8 cellular contexts compared by ENCODE assay signal in the genomic region with DNA sequence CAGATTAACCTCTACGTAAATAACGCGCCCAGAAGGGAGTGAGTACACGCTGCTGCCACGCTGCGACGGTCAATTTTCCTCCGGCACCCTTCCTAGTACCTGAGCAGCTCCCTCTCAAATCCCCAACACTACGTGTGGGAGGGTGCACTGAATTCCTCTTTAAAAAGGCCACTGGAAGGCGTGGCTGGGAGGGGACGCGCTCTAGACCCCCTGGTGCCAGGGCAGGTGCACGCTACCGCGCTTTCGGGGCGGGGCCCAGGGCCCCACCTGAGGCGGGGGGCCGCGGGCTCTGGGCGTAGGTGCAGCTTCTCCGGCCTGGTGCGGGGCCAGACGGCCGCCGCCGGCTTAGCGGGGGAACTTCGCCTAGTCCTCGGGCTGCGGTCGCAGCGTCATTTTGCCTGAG. TPM values are rescaled to one million over a fixed set of nuclear protein-coding genes. Genes with fewer than 3 reads are reported as not detected.
DNase-seq lines count a peak whose midpoint lies in the region; ATAC-seq and TF ChIP-seq lines count a peak whose summit lies in the region.

No MANE protein-coding gene starts in this region.

- DNase-seq in activated CD8-positive, alpha-beta memory T cell treated with anti-CD3 and anti-CD28 coated beads, Interleukin-2, amount 10 ng/mL, durations not matched to agents 7 days and 5 days: no peak
- DNase-seq in activated CD8-positive, alpha-beta memory T cell treated with anti-CD3 and anti-CD28 coated beads for 24 hours: no peak
- DNase-seq in HEK293T (ENCODE audit: extremely low spot score) (peak; percentile 10), NAMALWA (ENCODE audit: low spot score) (peak; percentile 71), fibroblast of gingiva (ENCODE audit: low read depth) (peak; percentile 21)
- no peak for DNase-seq in stimulated activated CD4-positive, alpha-beta T cell treated with anti-CD3 and anti-CD28 coated beads, Interleukin-2, amount 100 ng/mL, for 24 hours

- H3K36me3 Mint-ChIP-seq in activated CD8-positive, alpha-beta memory T cell treated with anti-CD3 and anti-CD28 coated beads, Interleukin-2, amount 10 ng/mL, durations not matched to agents 7 days and 5 days: peaks cover 55% of the 10 kb centered on the region
- peaks cover 32% of the 10 kb centered on the region for H3K36me3 Mint-ChIP-seq in T-helper 1 cell treated with Interleukin-12 subunit alpha and Interleukin-12 subunit beta and Interleukin-4 antibody, amounts not matched to agents 30 μg/mL and 1 μg/mL, for 36 hours (ENCODE audit: low read depth)
- peaks cover 28% of the 10 kb centered on the region for H3K36me3 Mint-ChIP-seq in nephron (ENCODE audit: low read depth)

- H3K4me3 Mint-ChIP-seq in activated CD8-positive, alpha-beta memory T cell treated with anti-CD3 and anti-CD28 coated beads, Interleukin-2, amount 10 ng/mL, durations not matched to agents 7 days and 5 days: peak overlapping the region; percentile 95
- peak overlapping the region; percentile 95 for H3K4me3 Mint-ChIP-seq in T-helper 1 cell treated with Interleukin-12 subunit alpha and Interleukin-12 subunit beta and Interleukin-4 antibody, amounts not matched to agents 30 μg/mL and 1 μg/mL, for 36 hours
- peak overlapping the region; percentile 94 to 99 (median 98) for H3K4me3 Mint-ChIP-seq in nephron

- peak overlapping the region; percentile 98 for H3K27ac Mint-ChIP-seq in activated CD8-positive, alpha-beta memory T cell treated with anti-CD3 and anti-CD28 coated beads, Interleukin-2, amount 10 ng/mL, durations not matched to agents 7 days and 5 days
- H3K27ac Mint-ChIP-seq in T-helper 1 cell treated with Interleukin-12 subunit alpha and Interleukin-12 subunit beta and Interleukin-4 antibody, amounts not matched to agents 30 μg/mL and 1 μg/mL, for 36 hours: peak overlapping the region; percentile 98
- H3K27ac Mint-ChIP-seq in nephron: peak overlapping the region; percentile 96 to 99 (median 98)

- ATAC-seq in activated CD8-positive, alpha-beta memory T cell treated with anti-CD3 and anti-CD28 coated beads, Interleukin-2, amount 10 ng/mL, durations not matched to agents 7 days and 5 days: peak; percentile 18

- CTCF ChIA-PET in activated CD8-positive, alpha-beta memory T cell treated with anti-CD3 and anti-CD28 coated beads, Interleukin-2, amount 10 ng/mL, durations not matched to agents 7 days and 5 days (lab: Charles Lee): interaction anchor here (1.1 to 3.4 kb wide), 7 partner anchors 8 to 69 kb away, joined by 3 to 12 read pairs (median 7); no protein-coding TSS in a partner anchor
- CTCF ChIA-PET in HEK293T (lab: Yijun Ruan, JAX): no interaction called here

- TF ChIP-seq CTCF in nephron (IDR thresholded peaks at IDR 0.05; ENCODE audit: unreplicated experiment in 3 of 3): no peak

- no peaks in the 10 kb centered on the region for H3K27me3 Mint-ChIP-seq in activated CD8-positive, alpha-beta memory T cell treated with anti-CD3 and anti-CD28 coated beads, Interleukin-2, amount 10 ng/mL, durations not matched to agents 7 days and 5 days
- no peaks in the 10 kb centered on the region for H3K27me3 Mint-ChIP-seq in T-helper 1 cell treated with Interleukin-12 subunit alpha and Interleukin-12 subunit beta and Interleukin-4 antibody, amounts not matched to agents 30 μg/mL and 1 μg/mL, for 36 hours (ENCODE audit: low read depth)
- H3K27me3 Mint-ChIP-seq in nephron (ENCODE audit: low read depth): no peaks in the 10 kb centered on the region

- POLR2A ChIA-PET in HEK293T (lab: Yijun Ruan, JAX): interaction anchor here (0.8 to 1.9 kb wide), 2 partner anchors 32 to 53 kb away, joined by 3 to 6 read pairs; no protein-coding TSS in a partner anchor

- H3K9me3 Mint-ChIP-seq in activated CD8-positive, alpha-beta memory T cell treated with anti-CD3 and anti-CD28 coated beads, Interleukin-2, amount 10 ng/mL, durations not matched to agents 7 days and 5 days (ENCODE audit: low read depth): no peaks in the 10 kb centered on the region
- H3K9me3 Mint-ChIP-seq in T-helper 1 cell treated with Interleukin-12 subunit alpha and Interleukin-12 subunit beta and Interleukin-4 antibody, amounts not matched to agents 30 μg/mL and 1 μg/mL, for 36 hours: no peaks in the 10 kb centered on the region
- no peaks in the 10 kb centered on the region for H3K9me3 Mint-ChIP-seq in nephron

- H3K4me1 Mint-ChIP-seq in activated CD8-positive, alpha-beta memory T cell treated with anti-CD3 and anti-CD28 coated beads, Interleukin-2, amount 10 ng/mL, durations not matched to agents 7 days and 5 days: peaks cover 46% of the 10 kb centered on the region
- H3K4me1 Mint-ChIP-seq in T-helper 1 cell treated with Interleukin-12 subunit alpha and Interleukin-12 subunit beta and Interleukin-4 antibody, amounts not matched to agents 30 μg/mL and 1 μg/mL, for 36 hours (ENCODE audit: low read depth): peaks cover 45% of the 10 kb centered on the region
- peaks cover 41% of the 10 kb centered on the region for H3K4me1 Mint-ChIP-seq in nephron

TF ChIP-seq in HEK293T, 16 proteins besides CTCF, POLR2A, EP300 and RAD21:
- no peak for TF ChIP-seq FOXA1 (IDR thresholded peaks at IDR 0.05)
- no peak for TF ChIP-seq ELF4 (IDR thresholded peaks at IDR 0.05)
- no peak for TF ChIP-seq NFRKB (IDR thresholded peaks at IDR 0.05)

RNA-seq across cellular contexts. Expression of gene ANKRD12, which starts 0.7 kb away (rescaled TPM):
- total RNA-seq in activated CD8-positive, alpha-beta memory T cell treated with anti-CD3 and anti-CD28 coated beads, Interleukin-2, amount 10 ng/mL, durations not matched to agents 7 days and 5 days: 10 to 100 TPM; 67.5 to 76.9 TPM

RNA-seq across cellular contexts. Expression of gene NDUFV2, which starts 33.4 kb away (rescaled TPM):
- 100 to 1,000 TPM; 222 to 302 TPM for total RNA-seq in activated CD8-positive, alpha-beta memory T cell treated with anti-CD3 and anti-CD28 coated beads, Interleukin-2, amount 10 ng/mL, durations not matched to agents 7 days and 5 days

Comparison
In these comparisons a context has a peak if more than half of its experiments do, and no peak if none do; other contexts are left out.
1. DNase-seq: peak in HEK293T (single experiment), NAMALWA (single experiment) and fibroblast of gingiva (single experiment); none in activated CD8-positive, alpha-beta memory T cell treated with anti-CD3 and anti-CD28 coated beads, Interleukin-2, amount 10 ng/mL, durations not matched to agents 7 days and 5 days (single experiment), activated CD8-positive, alpha-beta memory T cell treated with anti-CD3 and anti-CD28 coated beads for 24 hours (single experiment) and stimulated activated CD4-positive, alpha-beta T cell treated with anti-CD3 and anti-CD28 coated beads, Interleukin-2, amount 100 ng/mL, for 24 hours (0 of 2).
2. Peak in every context shown above with its lines, with median percentiles within 50 percentile points of each other: H3K27ac Mint-ChIP-seq and H3K4me3 Mint-ChIP-seq.